13 cellular contexts compared by ENCODE assay signal in the genomic region with DNA sequence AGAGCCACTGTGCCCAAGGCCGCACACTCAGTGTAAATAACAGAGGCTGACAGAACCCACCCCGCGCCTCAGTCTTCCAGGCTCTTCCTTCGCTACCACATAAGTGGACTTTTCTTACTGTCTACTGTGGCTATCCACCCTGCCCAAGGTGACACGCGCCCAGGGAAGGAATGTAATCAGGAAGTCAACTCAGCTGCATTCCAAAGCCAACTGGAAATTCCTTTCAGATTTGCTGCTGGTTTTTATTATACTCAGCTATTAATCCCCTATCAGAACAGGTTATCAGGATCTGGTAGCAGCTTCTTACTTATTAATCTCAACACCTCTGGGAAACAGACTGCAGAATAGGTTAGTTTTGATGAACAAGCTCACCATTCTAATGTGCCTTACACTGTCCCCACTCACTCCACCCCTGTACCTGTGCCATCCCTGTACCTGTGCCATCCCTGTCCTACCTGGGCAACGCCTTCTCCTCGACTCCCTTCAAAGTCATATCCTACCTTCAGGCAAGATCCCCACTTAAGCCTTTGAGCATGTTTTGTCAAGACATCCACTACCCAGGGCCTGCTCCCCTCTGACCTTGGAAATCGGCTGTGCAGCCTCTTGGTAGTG.
A peak's percentile ranks its signal among the peaks of the same experiment; 100 is the strongest.
DNase-seq lines count a peak whose midpoint lies in the region; ATAC-seq and TF ChIP-seq lines count a peak whose summit lies in the region.
"Had no signal": no experiment of that assay in that cellular context is flagged by ENCODE, and none has a peak within 500 bp of the region (broad histone marks: within the 10 kb centered on the region; RNA-seq: fewer than 3 reads in every experiment).

No MANE protein-coding gene starts in this region.

- H3K4me1 ChIP-seq in Peyer's patch (peaks cover 0 to 12% (median 0%) of the 10 kb centered on the region in 4 donors), mucosa of rectum (ENCODE audit: control insufficient read depth in 2 of 2, insufficient read depth in 2 of 2, low read length in 2 of 2) (peaks cover 14 to 26% of the 10 kb centered on the region in 2 donors)

- ATAC-seq in esophagus mucosa = peak; percentile 26
- no peak for ATAC-seq in GM21576 (IDR thresholded peaks at IDR 0.05; ENCODE audit: unreplicated experiment)

- TF ChIP-seq POLR2A in Peyer's patch (IDR thresholded peaks at IDR 0.05) = no peak

- H3K36me3 ChIP-seq in Peyer's patch (no peaks in the 10 kb centered on the region), mucosa of rectum (ENCODE audit: control insufficient read depth in 2 of 2, insufficient read depth in 2 of 2, low read length in 2 of 2) (no peaks in the 10 kb centered on the region), WERI-Rb-1 (no peaks in the 10 kb centered on the region)

- H3K4me3 ChIP-seq in Peyer's patch (no peak overlapping the region), mucosa of rectum (ENCODE audit: low read length in 2 of 2) (no peak overlapping the region), WERI-Rb-1 (ENCODE audit: low read depth, low read length) (no peak overlapping the region)
- H3K4me3 ChIP-seq: testis had no signal

- H3K27ac ChIP-seq in Peyer's patch (peak overlapping the region in 2 of 4 donors; percentile 25 to 43), mucosa of rectum (ENCODE audit: low read depth in 2 of 2, low read length in 2 of 2) (peak overlapping the region; percentile 23 to 46), WERI-Rb-1 (no peak overlapping the region)
- H3K27ac ChIP-seq: testis had no signal

- no peak for TF ChIP-seq CTCF in Peyer's patch (IDR thresholded peaks at IDR 0.05)
- TF ChIP-seq CTCF in WERI-Rb-1 (IDR thresholded peaks at IDR 0.05; ENCODE audit: low read depth, low read length) = no peak

- no peak overlapping the region for H3K9ac ChIP-seq in mucosa of rectum (ENCODE audit: low read depth in 1 of 2, low read length in 2 of 2)

- peak; percentile 79 for DNase-seq in EH (ENCODE audit: low read depth)
- peak in 2 of 3 donors; percentile 64 to 77 for DNase-seq in Peyer's patch
- DNase-seq in germinal center (ENCODE audit: low spot score) = no peak
- no peak for DNase-seq in WERI-Rb-1
- DNase-seq in activated CD4-positive, CD25-positive, alpha-beta regulatory T cell treated with anti-CD3 and anti-CD28 coated beads, Interleukin-2, amount 50 U/mL, for 72 hours = no peak
- DNase-seq: activated T-cell treated with anti-CD3 and anti-CD28 coated beads, Interleukin-2, amount 50 U/mL, for 24 hours; COR-L47; NCI-H748 treated with DMSO at 0.1 percent for 48 hours; stimulated activated CD4-positive, alpha-beta T cell treated with anti-CD3 and anti-CD28 coated beads, Interleukin-4, amount 100 ng/mL, for 24 hours; testis had no signal

- H3K27me3 ChIP-seq in Peyer's patch (no peaks in the 10 kb centered on the region), mucosa of rectum (ENCODE audit: control insufficient read depth in 2 of 2, insufficient read depth in 2 of 2, low read length in 2 of 2) (no peaks in the 10 kb centered on the region), WERI-Rb-1 (ENCODE audit: insufficient read depth, low read depth, severe bottlenecking) (no peaks in the 10 kb centered on the region)
- H3K27me3 ChIP-seq: testis had no signal

- H3K9me3 ChIP-seq in Peyer's patch (no peaks in the 10 kb centered on the region), mucosa of rectum (ENCODE audit: control insufficient read depth in 2 of 2, low read length in 2 of 2) (no peaks in the 10 kb centered on the region), WERI-Rb-1 (ENCODE audit: severe bottlenecking) (no peaks in the 10 kb centered on the region)
- H3K9me3 ChIP-seq: testis had no signal

Comparison
In these comparisons a context has a peak if more than half of its experiments do, and no peak if none do; other contexts are left out.
1. DNase-seq: peak in EH (single experiment) and Peyer's patch (2 of 3); none in germinal center (single experiment), WERI-Rb-1 (single experiment) and activated CD4-positive, CD25-positive, alpha-beta regulatory T cell treated with anti-CD3 and anti-CD28 coated beads, Interleukin-2, amount 50 U/mL, for 72 hours (single experiment).